Comparison of ENCODE assay signal across 19 cellular contexts in genomic region chr9:95080961-95081658, GRCh38.
DNase-seq lines count a peak whose midpoint lies in the region; ATAC-seq, FAIRE-seq and TF ChIP-seq lines count a peak whose summit lies in the region.
"Had no signal": no experiment of that assay in that cellular context is flagged by ENCODE, and none has a peak within 500 bp of the region (broad histone marks: within the 10 kb centered on the region; RNA-seq: fewer than 3 reads in every experiment).

No MANE protein-coding gene starts in this region.

- H3K36me3 Mint-ChIP-seq in neural progenitor cell, result peaks cover 40% of the 10 kb centered on the region

- H3K4me2 ChIP-seq in neural progenitor cell, result peak overlapping the region; percentile 36

- H3K4me1 Mint-ChIP-seq in neural progenitor cell, result peaks cover 88% of the 10 kb centered on the region
- H3K4me1 Mint-ChIP-seq: activated naive CD4-positive, alpha-beta T cell treated with anti-CD3 and anti-CD28 coated beads, Interleukin-2, amount 50 U/mL, for 24 hours; stimulated activated memory B cell treated with anti-CD40 and anti-IgM and Interleukin-4, amounts not matched to agents 10 μg/mL and 1 μg/mL and 100 μg/mL, for 72 hours had no signal

- H3K9me3 ChIP-seq in neural progenitor cell (ENCODE audit: low read depth), result no peaks in the 10 kb centered on the region
- H3K9me3 ChIP-seq in thoracic aorta, result no peaks in the 10 kb centered on the region
- H3K9me3 ChIP-seq: neutrophil, SJCRH30 had no signal

- H3K36me3 ChIP-seq in neural progenitor cell (no peaks in the 10 kb centered on the region), thoracic aorta (peaks cover 34% of the 10 kb centered on the region)

- H2AFZ ChIP-seq in neural progenitor cell (replicated peaks), result no peak overlapping the region

- no peak overlapping the region for H3K4me3 ChIP-seq in neural progenitor cell
- H3K4me3 ChIP-seq in thoracic aorta, result no peak overlapping the region
- H3K4me3 ChIP-seq: SJCRH30 had no signal

- peaks cover 5% of the 10 kb centered on the region for H3K27me3 Mint-ChIP-seq in neural progenitor cell (ENCODE audit: insufficient read depth, low read depth)
- H3K27me3 Mint-ChIP-seq: activated naive CD4-positive, alpha-beta T cell treated with anti-CD3 and anti-CD28 coated beads, Interleukin-2, amount 50 U/mL, for 24 hours; CD4-positive, alpha-beta T cell; stimulated activated memory B cell treated with anti-CD40 and anti-IgM and Interleukin-4, amounts not matched to agents 10 μg/mL and 1 μg/mL and 100 μg/mL, for 72 hours had no signal

- peak; percentile 63 for DNase-seq in SK-MEL-5 (ENCODE audit: low read depth, low spot score)
- DNase-seq in frontal cortex (ENCODE audit: low spot score in 2 of 2), result peak; percentile 51 to 67
- DNase-seq in neural progenitor cell (ENCODE audit: low spot score), result peak; percentile 43
- no peak for DNase-seq in thoracic aorta (ENCODE audit: low spot score)
- DNase-seq: cortex of kidney, KG1, kidney, NCI-H1436 treated with DMSO at 0.1 percent for 48 hours, NCI-H82, SJCRH30 had no signal

- peaks cover 52% of the 10 kb centered on the region for H3K4me1 ChIP-seq in neural progenitor cell
- H3K4me1 ChIP-seq in thoracic aorta (ENCODE audit: control insufficient read depth in 1 of 2, low read depth in 2 of 2), result peaks cover 54 to 100% of the 10 kb centered on the region in 2 donors

- H3K27ac ChIP-seq in neural progenitor cell (no peak overlapping the region), thoracic aorta (peak overlapping the region; percentile 87 to 89)
- H3K27ac ChIP-seq: neutrophil, SJCRH30 had no signal

- in situ Hi-C loops in SK-MEL-5 (cut with HindIII; ENCODE audit: low pct_unique_long_range_greater_than_20kb, low sequenced_read_pairs), result no loop called here

- no peaks in the 10 kb centered on the region for H3K27me3 ChIP-seq in neural progenitor cell
- no peaks in the 10 kb centered on the region for H3K27me3 ChIP-seq in thoracic aorta (replicated peaks; ENCODE audit: insufficient read depth)
- H3K27me3 ChIP-seq: neutrophil, SJCRH30 had no signal

- H3K27ac Mint-ChIP-seq in neural progenitor cell, result peak overlapping the region; percentile 93
- H3K27ac Mint-ChIP-seq: activated naive CD4-positive, alpha-beta T cell treated with anti-CD3 and anti-CD28 coated beads, Interleukin-2, amount 50 U/mL, for 24 hours; CD4-positive, alpha-beta T cell; stimulated activated memory B cell treated with anti-CD40 and anti-IgM and Interleukin-4, amounts not matched to agents 10 μg/mL and 1 μg/mL and 100 μg/mL, for 72 hours had no signal

- TF ChIP-seq CTCF in neural progenitor cell (IDR thresholded peaks at IDR 0.05) (no peak), thoracic aorta (IDR thresholded peaks at IDR 0.05) (no peak)

- H4K20me1 ChIP-seq in neural progenitor cell (ENCODE audit: low read depth), result peaks cover 16% of the 10 kb centered on the region

- no peak for FAIRE-seq in frontal cortex (lab: Jason Lieb, UNC)
- FAIRE-seq: G401.6, GM18507, kidney had no signal

- peaks cover 20% of the 10 kb centered on the region for H3F3A ChIP-seq in neural progenitor cell (ENCODE audit: low read depth)

- no peaks in the 10 kb centered on the region for H3K9me3 Mint-ChIP-seq in neural progenitor cell
- H3K9me3 Mint-ChIP-seq: activated naive CD4-positive, alpha-beta T cell treated with anti-CD3 and anti-CD28 coated beads, Interleukin-2, amount 50 U/mL, for 24 hours; CD4-positive, alpha-beta T cell; stimulated activated memory B cell treated with anti-CD40 and anti-IgM and Interleukin-4, amounts not matched to agents 10 μg/mL and 1 μg/mL and 100 μg/mL, for 72 hours had no signal

- no peak for ATAC-seq in thoracic aorta (ENCODE audit: insufficient number of reproducible peaks, low FRiP score, low read depth)
- ATAC-seq in GM21529 (IDR thresholded peaks at IDR 0.05; ENCODE audit: unreplicated experiment), result no peak
- ATAC-seq in GM21825 (IDR thresholded peaks at IDR 0.05; ENCODE audit: unreplicated experiment), result no peak
- ATAC-seq in HG02763 (IDR thresholded peaks at IDR 0.05; ENCODE audit: unreplicated experiment), result no peak
- ATAC-seq: stimulated activated memory B cell treated with anti-CD40 and anti-IgM and Interleukin-4, amounts not matched to agents 10 μg/mL and 1 μg/mL and 100 μg/mL, for 72 hours had no signal

- H3K79me2 ChIP-seq in neural progenitor cell (ENCODE audit: low read depth), result no peaks in the 10 kb centered on the region

- no peak overlapping the region for H3K9ac ChIP-seq in neural progenitor cell

- H3K4me3 Mint-ChIP-seq in neural progenitor cell, result peak overlapping the region; percentile 52
- H3K4me3 Mint-ChIP-seq: activated naive CD4-positive, alpha-beta T cell treated with anti-CD3 and anti-CD28 coated beads, Interleukin-2, amount 50 U/mL, for 24 hours; CD4-positive, alpha-beta T cell; stimulated activated memory B cell treated with anti-CD40 and anti-IgM and Interleukin-4, amounts not matched to agents 10 μg/mL and 1 μg/mL and 100 μg/mL, for 72 hours had no signal
